In genomic region chr1:3551290-3551678, GRCh38 we compare ENCODE assay signal across 15 cellular contexts.
A peak's percentile ranks its signal among the peaks of the same experiment; 100 is the strongest.
DNase-seq lines count a peak whose midpoint lies in the region; TF ChIP-seq lines count a peak whose summit lies in the region.
"Had no signal": no experiment of that assay in that cellular context is flagged by ENCODE, and none has a peak within 500 bp of the region (broad histone marks: within the 10 kb centered on the region; RNA-seq: fewer than 3 reads in every experiment).

No MANE protein-coding gene starts in this region.

- H3K27ac ChIP-seq in HEK293 (ENCODE audit: extremely low read depth, low read depth, low read length): no peak overlapping the region
- H3K27ac ChIP-seq in RWPE1: peak overlapping the region; percentile 94
- H3K27ac ChIP-seq in tibial artery: no peak overlapping the region
- no peak overlapping the region for H3K27ac ChIP-seq in neural progenitor cell
- H3K27ac ChIP-seq: A549, HL-60 had no signal

- H3K36me3 Mint-ChIP-seq in neural progenitor cell: no peaks in the 10 kb centered on the region
- H3K36me3 Mint-ChIP-seq: CD14-positive monocyte; CD8-positive, alpha-beta T cell had no signal

- peaks cover 3% of the 10 kb centered on the region; the same call in 1 of the 2 replicates for H3K4me1 ChIP-seq in HEK293 (ENCODE audit: control insufficient read depth, insufficient read depth, low read length)
- H3K4me1 ChIP-seq in tibial artery: peaks cover 0 to 79% (median 64%) of the 10 kb centered on the region in 4 donors
- H3K4me1 ChIP-seq in neural progenitor cell: no peaks in the 10 kb centered on the region
- H3K4me1 ChIP-seq: HAP-1 had no signal

- H3K4me3 ChIP-seq in HEK293 (ENCODE audit: low read depth, low read length): no peak overlapping the region
- no peak overlapping the region for H3K4me3 ChIP-seq in tibial artery
- H3K4me3 ChIP-seq in neural progenitor cell: no peak overlapping the region
- H3K4me3 ChIP-seq: A549, HAP-1 had no signal

- no peaks in the 10 kb centered on the region for H3F3A ChIP-seq in neural progenitor cell (ENCODE audit: low read depth)

- no peak overlapping the region for H2AFZ ChIP-seq in neural progenitor cell (replicated peaks)

- no peak overlapping the region for H3K27ac Mint-ChIP-seq in neural progenitor cell
- H3K27ac Mint-ChIP-seq: CD14-positive monocyte; CD8-positive, alpha-beta T cell; HFFc6 had no signal

- H3K27me3 Mint-ChIP-seq in neural progenitor cell (ENCODE audit: insufficient read depth, low read depth): peaks cover 3% of the 10 kb centered on the region

- intact Hi-C loops in tibial artery (cut with DNase I; ENCODE audit: low total_unique reads): loop anchor here (5.0 kb wide), 1 partner anchor 59 kb away; no protein-coding TSS in a partner anchor

- H3K4me2 ChIP-seq in neural progenitor cell: no peak overlapping the region
- H3K4me2 ChIP-seq: A549 had no signal

- no peak overlapping the region for H3K4me3 Mint-ChIP-seq in neural progenitor cell
- H3K4me3 Mint-ChIP-seq: CD14-positive monocyte; CD8-positive, alpha-beta T cell; HFFc6 had no signal

- no peaks in the 10 kb centered on the region for H3K36me3 ChIP-seq in HEK293 (ENCODE audit: control insufficient read depth in 2 of 2, insufficient read depth in 1 of 2, low read length in 2 of 2)
- H3K36me3 ChIP-seq in tibial artery: no peaks in the 10 kb centered on the region
- H3K36me3 ChIP-seq in neural progenitor cell: no peaks in the 10 kb centered on the region
- H3K36me3 ChIP-seq: HAP-1 had no signal

- DNase-seq in RWPE1 (ENCODE audit: low spot score) (no peak), hepatic stellate cell (ENCODE audit: low spot score) (peak; percentile 55), tibial artery (peak; percentile 62 to 93), cortex of kidney (lab: John Stamatoyannopoulos, UW) (no peak), NCI-H1048 (lab: John Stamatoyannopoulos, UW) (no peak), neural progenitor cell (ENCODE audit: low spot score) (no peak)
- DNase-seq: CD8-positive, alpha-beta T cell; DMS153; EL; HFFc6 had no signal

- H3K4me1 Mint-ChIP-seq in neural progenitor cell: no peaks in the 10 kb centered on the region
- H3K4me1 Mint-ChIP-seq: CD14-positive monocyte had no signal

- peaks cover 26% of the 10 kb centered on the region for H4K20me1 ChIP-seq in neural progenitor cell (ENCODE audit: low read depth)

- no peaks in the 10 kb centered on the region for H3K79me2 ChIP-seq in neural progenitor cell (ENCODE audit: low read depth)

- TF ChIP-seq CTCF in HEK293 (tag by site-specific recombination; IDR thresholded peaks at IDR 0.05) (no peak), RWPE1 (conservative IDR thresholded peaks at IDR 0.05; ENCODE audit: low read depth) (no peak), tibial artery (IDR thresholded peaks at IDR 0.05) (no peak), neural progenitor cell (IDR thresholded peaks at IDR 0.05) (no peak)

- H3K9ac ChIP-seq in neural progenitor cell: no peak overlapping the region

- H3K27me3 ChIP-seq in tibial artery: no peaks in the 10 kb centered on the region
- H3K27me3 ChIP-seq in neural progenitor cell: no peaks in the 10 kb centered on the region

- H3K9me3 Mint-ChIP-seq in neural progenitor cell: no peaks in the 10 kb centered on the region
- H3K9me3 Mint-ChIP-seq: CD14-positive monocyte; CD8-positive, alpha-beta T cell; HFFc6 had no signal

- POLR2A ChIA-PET in HEK293 (lab: Yijun Ruan, JAX) (no interaction called here), RWPE1 (lab: Yijun Ruan, JAX; ENCODE audit: low non-redundant PET) (no interaction called here)

- CTCF ChIA-PET in HEK293 (lab: Yijun Ruan, JAX) (interaction anchor here (0.7 to 1.5 kb wide), 4 partner anchors 13 to 98 kb away, joined by 3 to 6 read pairs (median 3); no protein-coding TSS in a partner anchor), RWPE1 (lab: Yijun Ruan, JAX) (interaction anchor here (1.1 to 1.3 kb wide), 2 partner anchors 10 to 14 kb away, joined by 3 read pairs; no protein-coding TSS in a partner anchor)

- no peaks in the 10 kb centered on the region for H3K9me3 ChIP-seq in HEK293 (ENCODE audit: control insufficient read depth, insufficient read depth, low read depth, low read length)
- H3K9me3 ChIP-seq in tibial artery: no peaks in the 10 kb centered on the region
- H3K9me3 ChIP-seq in neural progenitor cell (ENCODE audit: low read depth): no peaks in the 10 kb centered on the region
- H3K9me3 ChIP-seq: A549, HAP-1 had no signal

TF ChIP-seq in HEK293, 187 proteins besides CTCF, POLR2A, EP300 and RAD21:
- TF ChIP-seq ZBTB26 (tag by site-specific recombination; optimal IDR thresholded peaks at IDR 0.05) (no peak), GLIS2 (tag by site-specific recombination; IDR thresholded peaks at IDR 0.05) (0 out of 2 replicates have a peak, but pooled peaks have one; percentile 29), ZNF426 (tag by site-specific recombination; IDR thresholded peaks at IDR 0.05) (no peak), GLIS1 (tag by site-specific recombination; IDR thresholded peaks at IDR 0.05) (peak; percentile 83)

Comparison
In these comparisons a context has a peak if more than half of its experiments do, and no peak if none do; other contexts are left out.
1. DNase-seq: peak in hepatic stellate cell (single experiment) and tibial artery (2 of 2); none in RWPE1 (single experiment), cortex of kidney (single experiment), NCI-H1048 (single experiment) and neural progenitor cell (single experiment).